1 cellular context compared by ENCODE assay signal in the genomic region with DNA sequence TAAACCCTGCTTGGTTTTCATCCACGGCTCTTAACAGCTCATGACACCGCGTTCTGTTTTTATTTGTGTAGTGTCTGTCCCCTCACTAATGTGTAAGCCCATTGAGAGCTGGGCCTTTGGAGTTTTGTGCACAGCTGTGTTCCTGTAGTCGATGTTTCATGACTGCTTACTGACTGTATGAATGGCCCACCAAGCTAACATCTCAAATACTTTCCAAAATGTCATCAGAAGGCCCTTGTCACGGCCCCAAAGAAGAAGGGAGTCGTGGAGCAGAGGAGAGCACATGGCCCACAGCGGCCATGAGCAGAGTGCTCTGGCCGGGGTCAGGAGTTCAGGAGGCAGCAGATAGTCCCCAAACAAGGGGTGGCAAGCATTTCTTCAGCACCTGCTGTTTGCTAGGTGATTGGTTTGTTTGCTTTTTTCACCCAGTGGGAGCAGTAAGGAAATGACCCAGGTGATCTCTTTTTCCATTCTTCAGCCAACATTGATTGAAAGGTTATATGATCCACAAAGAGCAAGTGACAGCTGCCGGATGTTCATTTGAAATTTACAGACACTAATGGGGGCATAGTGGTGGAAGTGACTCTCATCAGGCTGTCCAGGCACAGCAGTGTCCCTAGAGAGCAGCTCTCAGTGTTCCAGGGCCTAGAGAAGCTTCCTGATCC.
TF ChIP-seq lines count a peak whose summit lies in the region.

No MANE protein-coding gene starts in this region.

TF ChIP-seq in GM23338, 12 proteins besides CTCF, POLR2A, EP300 and RAD21 (continued from another document):
- TF ChIP-seq ZNF462 (CRISPR knock-in tag; IDR thresholded peaks at IDR 0.05) (no peak), POLR2AphosphoS5 (IDR thresholded peaks at IDR 0.05; ENCODE audit: low read depth) (no peak), REST (IDR thresholded peaks at IDR 0.05; ENCODE audit: unreplicated experiment) (no peak), EZH2 (IDR thresholded peaks at IDR 0.05; ENCODE audit: low read depth, unreplicated experiment) (no peak), EZH2phosphoT487 (IDR thresholded peaks at IDR 0.05; ENCODE audit: unreplicated experiment) (no peak), JUNB (IDR thresholded peaks at IDR 0.05; ENCODE audit: unreplicated experiment) (no peak), NANOG (IDR thresholded peaks at IDR 0.05; ENCODE audit: borderline replicate concordance) (no peak)
